17 cellular contexts compared by ENCODE assay signal in genomic region chr10:104922810-104923209, GRCh38.
DNase-seq lines count a peak whose midpoint lies in the region; ATAC-seq and TF ChIP-seq lines count a peak whose summit lies in the region.
"Had no signal": no experiment of that assay in that cellular context is flagged by ENCODE, and none has a peak within 500 bp of the region (broad histone marks: within the 10 kb centered on the region; RNA-seq: fewer than 3 reads in every experiment).

No MANE protein-coding gene starts in this region.

- no peak for TF ChIP-seq EP300 in upper lobe of left lung (IDR thresholded peaks at IDR 0.05)

- no peaks in the 10 kb centered on the region for H3K27me3 ChIP-seq in upper lobe of left lung
- H3K27me3 ChIP-seq: body of pancreas, suprapubic skin had no signal

- intact Hi-C loops in CD14-positive monocyte (cut with micrococcal nuclease) = loop anchor here in 1 of 2 donors (10.0 kb wide), 1 partner anchor 518 kb away; no protein-coding TSS in a partner anchor

- DNase-seq in upper lobe of left lung = no peak
- DNase-seq in activated effector memory CD4-positive, alpha-beta T cell treated with anti-CD3 and anti-CD28 coated beads, Interleukin-2, amount 50 U/mL, for 16 hours = no peak
- no peak for DNase-seq in CD14-positive monocyte (ENCODE audit: low spot score)
- DNase-seq: activated naive CD4-positive, alpha-beta T cell; body of pancreas; KBM-7; left ventricle myocardium superior; NCI-H146; NCI-H446 treated with DMSO at 0.1 percent for 48 hours; PC-3 had no signal

- H3K4me3 ChIP-seq in upper lobe of left lung = no peak overlapping the region
- H3K4me3 ChIP-seq: body of pancreas, suprapubic skin had no signal

- H3K36me3 Mint-ChIP-seq in CD14-positive monocyte = no peaks in the 10 kb centered on the region

- WGBS in upper lobe of left lung, 2 donors = 80% methylated on average over 3 of the region's 3 CpGs

- H3K4me3 Mint-ChIP-seq in CD14-positive monocyte = no peak overlapping the region

- H3K27me3 Mint-ChIP-seq in CD14-positive monocyte (ENCODE audit: low read depth in 3 of 3) = peaks cover 0 to 6% (median 2%) of the 10 kb centered on the region in 3 donors

- H3K27ac Mint-ChIP-seq in CD14-positive monocyte = no peak overlapping the region

- peaks cover 0 to 2% (median 0%) of the 10 kb centered on the region in 7 donors for H3K9me3 Mint-ChIP-seq in CD14-positive monocyte

- H3K4me1 ChIP-seq in upper lobe of left lung = no peaks in the 10 kb centered on the region
- H3K4me1 ChIP-seq: body of pancreas, suprapubic skin had no signal

- no peaks in the 10 kb centered on the region for H3K9me3 ChIP-seq in upper lobe of left lung
- H3K9me3 ChIP-seq: body of pancreas, suprapubic skin had no signal

- H3K27ac ChIP-seq in upper lobe of left lung = no peak overlapping the region
- H3K27ac ChIP-seq: body of pancreas, suprapubic skin had no signal

- no peaks in the 10 kb centered on the region for H3K36me3 ChIP-seq in upper lobe of left lung
- H3K36me3 ChIP-seq: suprapubic skin had no signal

- peak; percentile 67 for ATAC-seq in GM18498 (IDR thresholded peaks at IDR 0.05; ENCODE audit: unreplicated experiment)
- peak; percentile 82 for ATAC-seq in GM19397 (IDR thresholded peaks at IDR 0.05; ENCODE audit: unreplicated experiment)
- peak; percentile 55 for ATAC-seq in HG02763 (IDR thresholded peaks at IDR 0.05; ENCODE audit: unreplicated experiment)
- ATAC-seq in HG03469 (IDR thresholded peaks at IDR 0.05; ENCODE audit: unreplicated experiment) = peak; percentile 88
- no peak for ATAC-seq in upper lobe of left lung (ENCODE audit: low FRiP score in 2 of 2)
- no peak for ATAC-seq in HG03108 (IDR thresholded peaks at IDR 0.05; ENCODE audit: unreplicated experiment)
- ATAC-seq: body of pancreas, left ventricle myocardium superior, PC-3, SK-N-SH treated with all-trans-retinoic acid at 6 μM for 48 hours had no signal

- H3K4me1 Mint-ChIP-seq in CD14-positive monocyte = no peaks in the 10 kb centered on the region

- TF ChIP-seq POLR2A in upper lobe of left lung (IDR thresholded peaks at IDR 0.05) = no peak

- TF ChIP-seq CTCF in upper lobe of left lung (IDR thresholded peaks at IDR 0.05) = no peak
- TF ChIP-seq CTCF in CD14-positive monocyte (IDR thresholded peaks at IDR 0.05) = no peak

Comparison
In these comparisons a context has a peak if more than half of its experiments do, and no peak if none do; other contexts are left out.
1. ATAC-seq: peak in GM18498 (single experiment), GM19397 (single experiment), HG02763 (single experiment) and HG03469 (single experiment); none in upper lobe of left lung (0 of 2) and HG03108 (single experiment).